In the genomic region with DNA sequence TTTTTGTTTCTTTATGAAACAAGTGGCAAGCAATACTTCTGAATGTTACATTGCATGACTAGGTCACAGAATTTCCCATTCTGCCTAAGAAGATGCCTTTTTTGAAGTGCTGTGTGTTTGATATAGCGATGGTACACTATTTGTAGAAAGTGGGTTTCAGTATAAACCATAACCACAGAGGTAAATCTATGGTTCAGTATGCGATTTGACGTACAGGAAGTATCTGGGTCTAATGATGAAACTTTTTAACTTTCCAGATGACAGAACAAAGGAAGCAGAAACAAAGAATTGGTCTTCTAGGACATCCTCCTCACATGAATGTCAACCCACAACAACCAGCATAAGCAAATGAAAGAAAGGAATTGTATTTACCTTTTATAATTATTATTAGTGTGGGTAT, we compare ENCODE assay signal across 11 cellular contexts.
DNase-seq lines count a peak whose midpoint lies in the region; ATAC-seq and TF ChIP-seq lines count a peak whose summit lies in the region.
"Had no signal": no experiment of that assay in that cellular context is flagged by ENCODE, and none has a peak within 500 bp of the region (broad histone marks: within the 10 kb centered on the region; RNA-seq: fewer than 3 reads in every experiment).

No MANE protein-coding gene starts in this region.

- H3K27me3 Mint-ChIP-seq in T-cell, result no peaks in the 10 kb centered on the region

- peaks cover 94 to 96% (median 95%) of the 10 kb centered on the region in 3 donors for H3K4me1 Mint-ChIP-seq in T-cell

- 0 out of 2 replicates have a peak, but pooled peaks cover 9% of the 10 kb centered on the region for H4K20me1 ChIP-seq in BLaER1

- no peak overlapping the region for H3K27ac ChIP-seq in BLaER1
- H3K27ac ChIP-seq in vagina, result no peak overlapping the region
- H3K27ac ChIP-seq in aorta (ENCODE audit: low read depth in 1 of 2, low read length in 2 of 2), result no peak overlapping the region

- H3K36me3 Mint-ChIP-seq in T-cell, result peaks cover 13% of the 10 kb centered on the region

- peak overlapping the region; percentile 2 to 65 (median 25) for H3K4me3 Mint-ChIP-seq in T-cell
- H3K4me3 Mint-ChIP-seq: HFFc6 had no signal

- POLR2A ChIA-PET in T-cell (lab: Charles Lee), result no interaction called here

- CTCF ChIA-PET in T-cell (lab: Charles Lee), result no interaction called here

- no peaks in the 10 kb centered on the region for H3K9me3 Mint-ChIP-seq in T-cell
- H3K9me3 Mint-ChIP-seq: HFFc6 had no signal

- H3K9ac ChIP-seq in BLaER1, result no peak overlapping the region

- intact Hi-C loops in vagina (cut with DNase I), result no loop called here
- intact Hi-C loops in aorta (cut with DNase I), result no loop called here

- peak overlapping the region; percentile 84 to 91 for H3K27ac Mint-ChIP-seq in T-cell
- H3K27ac Mint-ChIP-seq: HFFc6 had no signal

- peak; percentile 59 for ATAC-seq in GM19023 (IDR thresholded peaks at IDR 0.05; ENCODE audit: unreplicated experiment)
- peak; percentile 74 for ATAC-seq in HG02870 (IDR thresholded peaks at IDR 0.05; ENCODE audit: unreplicated experiment)
- peak; percentile 69 to 81 (median 74) for ATAC-seq in T-cell (replicated peaks in 1 of 4)
- no peak for ATAC-seq in aorta (ENCODE audit: low FRiP score)

- no peak for TF ChIP-seq CTCF in vagina (IDR thresholded peaks at IDR 0.05)

- peaks cover 40% of the 10 kb centered on the region for H3K4me1 ChIP-seq in BLaER1
- peaks cover 6% of the 10 kb centered on the region for H3K4me1 ChIP-seq in vagina
- no peaks in the 10 kb centered on the region for H3K4me1 ChIP-seq in aorta (ENCODE audit: control insufficient read depth in 1 of 2, insufficient read depth in 2 of 2, low read length in 2 of 2)

- H3K4me2 ChIP-seq in BLaER1, result peak overlapping the region; percentile 36

- H3K4me3 ChIP-seq in BLaER1 (no peak overlapping the region), vagina (no peak overlapping the region), MG63 (no peak overlapping the region), aorta (ENCODE audit: low read length in 2 of 2) (no peak overlapping the region)

- H3K27me3 ChIP-seq in BLaER1 (peaks cover 9% of the 10 kb centered on the region), vagina (no peaks in the 10 kb centered on the region), MG63 (no peaks in the 10 kb centered on the region), aorta (ENCODE audit: control insufficient read depth in 1 of 2, insufficient read depth in 2 of 2, low read length in 1 of 2) (no peaks in the 10 kb centered on the region)

- H3K9me3 ChIP-seq in BLaER1 (no peaks in the 10 kb centered on the region), vagina (no peaks in the 10 kb centered on the region), MG63 (no peaks in the 10 kb centered on the region), aorta (ENCODE audit: control insufficient read depth, low read length) (no peaks in the 10 kb centered on the region)

- 93 to 95% methylated on average over 3 of the region's 3 CpGs for WGBS in aorta, 2 donors

- TF ChIP-seq POLR2A in vagina (IDR thresholded peaks at IDR 0.05), result no peak

- DNase-seq in T-cell (no peak), vagina (ENCODE audit: extremely low spot score in 2 of 2) (no peak), MG63 (no peak), NCI-H1092 treated with DMSO at 0.1 percent for 48 hours (lab: John Stamatoyannopoulos, UW) (no peak), aorta (no peak)
- DNase-seq: HFFc6, NCI-H748 treated with DMSO at 0.1 percent for 48 hours, occipital lobe had no signal

- H3K36me3 ChIP-seq in BLaER1 (no peaks in the 10 kb centered on the region), vagina (no peaks in the 10 kb centered on the region), MG63 (no peaks in the 10 kb centered on the region), aorta (ENCODE audit: control insufficient read depth in 1 of 2, insufficient read depth in 2 of 2, low read length in 1 of 2) (peaks cover 2 to 5% of the 10 kb centered on the region in 2 donors)
